In genomic region chr9:136329636-136330405, GRCh38 we compare ENCODE assay signal across 19 cellular contexts. TPM values are rescaled to one million over a fixed set of nuclear protein-coding genes. Genes with fewer than 3 reads are reported as not detected.
DNase-seq lines count a peak whose midpoint lies in the region; ATAC-seq and TF ChIP-seq lines count a peak whose summit lies in the region.
"Had no signal": no experiment of that assay in that cellular context is flagged by ENCODE, and none has a peak within 500 bp of the region (broad histone marks: within the 10 kb centered on the region; RNA-seq: fewer than 3 reads in every experiment).

No MANE protein-coding gene starts in this region.

- peaks cover 3 to 50% of the 10 kb centered on the region in 2 experiments; a peak in 2 of 4 replicates for H3K79me1 ChIP-seq in IMR-90 (ENCODE audit: low read depth in 1 of 2, low read length in 2 of 2)

- BruUV-seq in IMR-90 (replicated peaks; lab: Mats Ljungman, UMichigan): no TSS peak

- peak overlapping the region; percentile 97; the same call in 1 of the 2 replicates for H3K23ac ChIP-seq in IMR-90 (ENCODE audit: low read depth, low read length)

- peak overlapping the region; percentile 99; the same call in 1 of the 2 replicates for H3K4ac ChIP-seq in IMR-90 (ENCODE audit: low read depth, low read length)

- no peak overlapping the region for H3K27ac Mint-ChIP-seq in activated T-helper 17 cell treated with anti-CD3 and anti-CD28 coated beads, Interleukin-2, amount 50 U/mL, for 72 hours
- H3K27ac Mint-ChIP-seq: B cell, T-helper 17 cell had no signal

- H3K4me2 ChIP-seq in IMR-90 (ENCODE audit: low read depth, low read length) (peak overlapping the region; percentile 97), neural cell (ENCODE audit: low read length) (no peak overlapping the region), MM.1S (ENCODE audit: low read depth, low read length) (no peak overlapping the region)

- H3K79me2 ChIP-seq in neural cell (replicated peaks; ENCODE audit: insufficient read depth, low read length) (peaks cover 29% of the 10 kb centered on the region), MM.1S (ENCODE audit: low read length) (no peaks in the 10 kb centered on the region)

- H3F3A ChIP-seq in neural cell (ENCODE audit: insufficient read depth, low read length, poor library complexity, severe bottlenecking) (no peaks in the 10 kb centered on the region), MM.1S (ENCODE audit: insufficient read depth, low read length) (no peaks in the 10 kb centered on the region)

- no peaks in the 10 kb centered on the region for H3K27me3 Mint-ChIP-seq in activated T-helper 17 cell treated with anti-CD3 and anti-CD28 coated beads, Interleukin-2, amount 50 U/mL, for 72 hours
- H3K27me3 Mint-ChIP-seq: T-helper 17 cell had no signal

- DNase-seq in AG04449 (ENCODE audit: low read depth, low spot score) (no peak), IMR-90 (no peak), choroid plexus epithelial cell (ENCODE audit: low read depth) (no peak), MM.1S (no peak), DMS114 treated with DMSO at 0.1 percent for 48 hours (lab: John Stamatoyannopoulos, UW; ENCODE audit: unreplicated experiment) (no peak)
- DNase-seq: activated effector memory CD4-positive, alpha-beta T cell treated with anti-CD3 and anti-CD28 coated beads, Interleukin-2, amount 50 U/mL, for 16 hours; DMS153; NCI-H1092; NCI-H774; sigmoid colon; stimulated activated CD4-positive, alpha-beta T cell treated with anti-CD3 and anti-CD28 coated beads, Interleukin-4, amount 100 ng/mL, for 4 hours; T-helper 17 cell had no signal

- H3K9me2 ChIP-seq in neural cell (ENCODE audit: insufficient read depth, low read length) (no peaks in the 10 kb centered on the region), MM.1S (replicated peaks; ENCODE audit: insufficient read depth, low read length) (no peaks in the 10 kb centered on the region)

- H3K27ac ChIP-seq in IMR-90 (ENCODE audit: insufficient read depth, low read length) (peak overlapping the region; percentile 95), neural cell (ENCODE audit: low read length) (no peak overlapping the region), MM.1S (ENCODE audit: low read length) (no peak overlapping the region)

- intact Hi-C loops in IMR-90 (cut with micrococcal nuclease): loop anchor here (5.0 kb wide), 1 partner anchor 72 kb away; the partner anchor contains the start of gene SNAPC4

- H3K9me3 Mint-ChIP-seq in activated T-helper 17 cell treated with anti-CD3 and anti-CD28 coated beads, Interleukin-2, amount 50 U/mL, for 72 hours: no peaks in the 10 kb centered on the region

- H3K9ac ChIP-seq in IMR-90 (ENCODE audit: low read depth, low read length) (peak overlapping the region; percentile 98), neural cell (ENCODE audit: low read length) (peak overlapping the region; percentile 94), MM.1S (ENCODE audit: low read length) (no peak overlapping the region)

- CTCF ChIA-PET in AG04449 (lab: Yijun Ruan, JAX): interaction anchor here (1.1 to 5.7 kb wide), 5 partner anchors 10 to 362 kb away, joined by 4 to 29 read pairs (median 13); no protein-coding TSS in a partner anchor
- CTCF ChIA-PET in IMR-90 (lab: Yijun Ruan, JAX): no interaction called here

- dilution Hi-C loops in IMR-90 (cut with HindIII; ENCODE audit: low sequenced_read_pairs, unreplicated experiment): no loop called here

- no peak for TF ChIP-seq POLR2A in IMR-90 (IDR thresholded peaks at IDR 0.05; ENCODE audit: low read depth, low read length)

- H3K27me3 ChIP-seq in IMR-90 (ENCODE audit: control insufficient read depth, insufficient read depth, low read length) (no peaks in the 10 kb centered on the region), neural cell (ENCODE audit: insufficient read depth, low read depth, low read length) (no peaks in the 10 kb centered on the region), MM.1S (replicated peaks; ENCODE audit: insufficient read depth, low read length) (peaks cover 92% of the 10 kb centered on the region)
- H3K27me3 ChIP-seq: ascending aorta, sigmoid colon had no signal

- H2BK15ac ChIP-seq in IMR-90 (ENCODE audit: low read depth, low read length): no peak overlapping the region

- no peak overlapping the region for H3K56ac ChIP-seq in IMR-90 (ENCODE audit: extremely low read depth, insufficient read depth, low read length)

- H3K14ac ChIP-seq in IMR-90 (replicated peaks; ENCODE audit: low read depth, low read length): no peak overlapping the region; the same call in 1 of the 2 replicates

- no peak overlapping the region for H3K4me3 Mint-ChIP-seq in activated T-helper 17 cell treated with anti-CD3 and anti-CD28 coated beads, Interleukin-2, amount 50 U/mL, for 72 hours
- H3K4me3 Mint-ChIP-seq: B cell had no signal

- H3K4me3 ChIP-seq in AG04449 (ENCODE audit: low read depth, low read length): peak overlapping the region; percentile 79
- H3K4me3 ChIP-seq in IMR-90 (ENCODE audit: insufficient read depth, low read depth, low read length): peak overlapping the region; percentile 96
- peak overlapping the region; percentile 79 for H3K4me3 ChIP-seq in choroid plexus epithelial cell (ENCODE audit: low read depth, low read length)
- peak overlapping the region; percentile 96 for H3K4me3 ChIP-seq in neural cell (ENCODE audit: low read length)
- no peak overlapping the region for H3K4me3 ChIP-seq in MM.1S (ENCODE audit: low read length)

- peak overlapping the region; percentile 100 for H2AK9ac ChIP-seq in IMR-90 (replicated peaks; ENCODE audit: low read depth, low read length, poor library complexity)

- H3K18ac ChIP-seq in IMR-90 (ENCODE audit: low read depth, low read length): no peak overlapping the region

- TF ChIP-seq CTCF in AG04449 (IDR thresholded peaks at IDR 0.05; ENCODE audit: insufficient read depth, low read length, missing control alignments) (no peak), IMR-90 (conservative IDR thresholded peaks at IDR 0.05; ENCODE audit: low read depth, low read length) (no peak), choroid plexus epithelial cell (conservative IDR thresholded peaks at IDR 0.05; ENCODE audit: low read depth, low read length) (no peak), neural cell (IDR thresholded peaks at IDR 0.05; ENCODE audit: poor library complexity, severe bottlenecking) (no peak), MM.1S (IDR thresholded peaks at IDR 0.05; ENCODE audit: low read length) (no peak)

- TF ChIP-seq RAD21 in IMR-90 (IDR thresholded peaks at IDR 0.05; ENCODE audit: low read length): no peak
- no peak for TF ChIP-seq RAD21 in neural cell (conservative IDR thresholded peaks at IDR 0.05)

- H3K9me1 ChIP-seq in IMR-90 (ENCODE audit: insufficient read depth, low read length): peaks cover 8% of the 10 kb centered on the region

- peak overlapping the region; percentile 99 for H2AK5ac ChIP-seq in IMR-90 (ENCODE audit: low read depth, low read length)

- in situ Hi-C loops in IMR-90 (cut with MboI; ENCODE audit: low sequenced_read_pairs): no loop called here

- H4K5ac ChIP-seq in IMR-90 (ENCODE audit: low read depth, low read length): no peak overlapping the region

- peak overlapping the region in 1 of 2 experiments; percentile 2; a peak in 1 of 4 replicates for H4K8ac ChIP-seq in IMR-90 (ENCODE audit: low read depth in 2 of 2, low read length in 2 of 2)

- peak overlapping the region; percentile 99 for H2BK5ac ChIP-seq in IMR-90 (ENCODE audit: low read depth, low read length, poor library complexity, severe bottlenecking)

- H3K36me3 ChIP-seq in IMR-90 (ENCODE audit: control insufficient read depth, insufficient read depth, low read length) (peaks cover 29% of the 10 kb centered on the region; the same call in 1 of the 2 replicates), neural cell (ENCODE audit: insufficient read depth, low read length) (no peaks in the 10 kb centered on the region), MM.1S (replicated peaks; ENCODE audit: insufficient read depth, low read length) (no peaks in the 10 kb centered on the region)

- 84% methylated on average over 9 of the region's 23 CpGs; no CpG with 5 or more reads in 1 of the 2 experiments for WGBS in IMR-90 (ENCODE audit: extremely low coverage in 2 of 2, insufficient read length in 1 of 2), 2 experiments

- H3K4me1 ChIP-seq in IMR-90 (ENCODE audit: control insufficient read depth, insufficient read depth, low read length): peaks cover 33% of the 10 kb centered on the region
- peaks cover 6% of the 10 kb centered on the region; the same call in 1 of the 2 replicates for H3K4me1 ChIP-seq in MM.1S (ENCODE audit: low read length)

- no peak overlapping the region for H4K91ac ChIP-seq in IMR-90 (ENCODE audit: insufficient read depth, low read depth, low read length)

- POLR2A ChIA-PET in AG04449 (lab: Yijun Ruan, JAX): interaction anchor here (1.3 to 2.4 kb wide), 2 partner anchors 16 to 34 kb away, joined by 4 to 11 read pairs; partner anchors contain the start of gene DNLZ
- POLR2A ChIA-PET in IMR-90 (lab: Charles Lee; ENCODE audit: unreplicated experiment): no interaction called here

- ATAC-seq in IMR-90 (ENCODE audit: low read depth) (no peak), GM19397 (IDR thresholded peaks at IDR 0.05; ENCODE audit: unreplicated experiment) (no peak)
- no peak for ATAC-seq in activated T-helper 17 cell treated with anti-CD3 and anti-CD28 coated beads, Interleukin-2, amount 50 U/mL, for 72 hours (replicated peaks)
- ATAC-seq: activated CD4-positive, CD25-positive, alpha-beta regulatory T cell treated with anti-CD3 and anti-CD28 coated beads, Interleukin-2, amount 50 U/mL, for 24 hours; T-helper 17 cell had no signal

- H3K9me3 ChIP-seq in IMR-90 (ENCODE audit: control insufficient read depth, insufficient read depth, low read length) (no peaks in the 10 kb centered on the region), neural cell (ENCODE audit: low read length) (no peaks in the 10 kb centered on the region), MM.1S (replicated peaks; ENCODE audit: insufficient read depth, low read length) (no peaks in the 10 kb centered on the region)
- H3K9me3 ChIP-seq: ascending aorta, sigmoid colon had no signal

- no peaks in the 10 kb centered on the region for H3K4me1 Mint-ChIP-seq in activated T-helper 17 cell treated with anti-CD3 and anti-CD28 coated beads, Interleukin-2, amount 50 U/mL, for 72 hours

- H2BK120ac ChIP-seq in IMR-90 (ENCODE audit: low read depth, low read length): no peak overlapping the region

- peaks cover 65% of the 10 kb centered on the region for H4K20me1 ChIP-seq in IMR-90 (ENCODE audit: insufficient read depth, low read length)
- H4K20me1 ChIP-seq in neural cell (ENCODE audit: insufficient read depth): no peaks in the 10 kb centered on the region
- H4K20me1 ChIP-seq in MM.1S (ENCODE audit: insufficient read depth, low read length): no peaks in the 10 kb centered on the region

- TF ChIP-seq EP300 in neural cell (conservative IDR thresholded peaks at IDR 0.05; ENCODE audit: poor library complexity, severe bottlenecking): no peak

- H2BK20ac ChIP-seq in IMR-90 (ENCODE audit: low read depth, low read length): no peak overlapping the region

- H2AFZ ChIP-seq in IMR-90 (replicated peaks; ENCODE audit: low read length, poor library complexity) (no peak overlapping the region), neural cell (ENCODE audit: low read depth, low read length) (no peak overlapping the region), MM.1S (ENCODE audit: low read length) (no peak overlapping the region)

- H3K36me3 Mint-ChIP-seq in activated T-helper 17 cell treated with anti-CD3 and anti-CD28 coated beads, Interleukin-2, amount 50 U/mL, for 72 hours (ENCODE audit: low read depth): no peaks in the 10 kb centered on the region

RNA-seq across cellular contexts. Expression of gene GPSM1, which starts 2.5 kb away (rescaled TPM):
- total RNA-seq in IMR-90 (2012; rRNA removed): 28.7 and 29.7 TPM in 2 replicates
- 71.2 and 91.4 TPM in 2 replicates for polyA plus RNA-seq in IMR-90 (2012; rRNA removed)
- 45.5 and 87.8 TPM in 2 replicates for polyA plus RNA-seq in IMR-90 (2012; cell fraction: cytosol; rRNA removed)
- 297 and 693 TPM in 2 replicates for polyA plus RNA-seq in IMR-90 (2012; cell fraction: nucleus; rRNA removed; ENCODE audit: low replicate concordance)
- polyA plus RNA-seq in neural cell: 117 and 148 TPM in 2 replicates
- polyA minus RNA-seq in neural cell: 112 and 142 TPM in 2 replicates
- total RNA-seq in activated T-helper 17 cell treated with anti-CD3 and anti-CD28 coated beads, Interleukin-2, amount 50 U/mL, for 72 hours: 10 to 100 TPM in 1 of 2 donors, 1 to 10 TPM in 1; 5.9 to 16.3 TPM

RNA-seq across cellular contexts. Expression of gene CCDC187, which starts 25.9 kb away (rescaled TPM):
- total RNA-seq in IMR-90 (2012; rRNA removed): not detected in 2 replicates
- polyA plus RNA-seq in IMR-90 (2012; rRNA removed) (not detected in 2 replicates), neural cell (not detected in 2 replicates)
- not detected in 2 replicates for polyA plus RNA-seq in IMR-90 (2012; cell fraction: cytosol; rRNA removed)
- polyA plus RNA-seq in IMR-90 (2012; cell fraction: nucleus; rRNA removed; ENCODE audit: low replicate concordance): not detected in 2 replicates
- polyA minus RNA-seq in neural cell: not detected in 2 replicates
- under 1 TPM in 1 of 2 donors, not detected in 1; 0.02 TPM for total RNA-seq in activated T-helper 17 cell treated with anti-CD3 and anti-CD28 coated beads, Interleukin-2, amount 50 U/mL, for 72 hours
- total RNA-seq: sigmoid colon had no signal
- polyA plus RNA-seq: liver had no signal

RNA-seq across cellular contexts. Expression of gene DNLZ, which starts 33.7 kb away (rescaled TPM):
- total RNA-seq in IMR-90 (2012; rRNA removed): 2.0 and 6.1 TPM in 2 replicates
- polyA plus RNA-seq in IMR-90 (2012; rRNA removed) (11.4 and 20.3 TPM in 2 replicates), neural cell (23.6 and 36.6 TPM in 2 replicates)
- 19.7 and 40.1 TPM in 2 replicates for polyA plus RNA-seq in IMR-90 (2012; cell fraction: cytosol; rRNA removed)
- polyA plus RNA-seq in IMR-90 (2012; cell fraction: nucleus; rRNA removed; ENCODE audit: low replicate concordance): 8.7 and 31.6 TPM in 2 replicates
- polyA minus RNA-seq in neural cell: 7.5 and 9.0 TPM in 2 replicates
- 10 to 100 TPM; 10.3 to 24.0 TPM for total RNA-seq in activated T-helper 17 cell treated with anti-CD3 and anti-CD28 coated beads, Interleukin-2, amount 50 U/mL, for 72 hours

RNA-seq across cellular contexts. Expression of gene CARD9, which starts 43.6 kb away (rescaled TPM):
- 0.36 and 1.1 TPM in 2 replicates for total RNA-seq in IMR-90 (2012; rRNA removed)
- polyA plus RNA-seq in IMR-90 (2012; rRNA removed) (1.5 and 1.9 TPM in 2 replicates), neural cell (0.52 and 0.77 TPM in 2 replicates)
- 0.47 and 1.0 TPM in 2 replicates for polyA plus RNA-seq in IMR-90 (2012; cell fraction: cytosol; rRNA removed)
- 9.8 and 17.9 TPM in 2 replicates for polyA plus RNA-seq in IMR-90 (2012; cell fraction: nucleus; rRNA removed; ENCODE audit: low replicate concordance)
- 0.46 and 0.49 TPM in 2 replicates for polyA minus RNA-seq in neural cell
- 1 to 10 TPM; 6.1 to 6.4 TPM for total RNA-seq in activated T-helper 17 cell treated with anti-CD3 and anti-CD28 coated beads, Interleukin-2, amount 50 U/mL, for 72 hours
